In the genomic region with DNA sequence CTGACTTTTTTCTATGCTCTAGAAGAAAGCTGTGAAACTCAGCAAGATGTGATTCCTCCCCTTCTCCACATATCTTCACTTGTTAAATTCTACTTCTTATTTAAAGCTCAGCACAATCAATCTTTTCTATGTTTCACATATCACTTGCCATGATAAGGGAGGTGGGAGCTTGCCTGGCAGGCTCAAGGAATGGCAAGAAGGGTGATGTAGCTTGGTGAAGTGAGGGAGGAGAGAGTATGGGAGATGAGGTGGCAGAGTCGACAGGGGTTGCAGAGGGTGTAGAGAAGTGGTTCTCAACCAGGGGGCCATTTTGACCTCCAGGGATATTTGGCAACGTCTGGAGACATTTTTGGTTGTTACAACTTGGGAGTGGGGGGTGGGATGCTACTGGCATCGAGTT, we compare ENCODE assay signal across 28 cellular contexts.
"Had no signal": no experiment of that assay in that cellular context is flagged by ENCODE, and none has a peak within 500 bp of the region (broad histone marks: within the 10 kb centered on the region; RNA-seq: fewer than 3 reads in every experiment).

No MANE protein-coding gene starts in this region.

- H3K27ac ChIP-seq: neural progenitor cell, ovary, parathyroid adenoma, psoas muscle, skin epidermis, spleen, suprapubic skin, testis, tibial artery, transverse colon, upper lobe of left lung, vagina had no signal

- H3K4me1 ChIP-seq: neural progenitor cell, parathyroid adenoma, psoas muscle, spleen, testis, transverse colon, upper lobe of left lung, vagina had no signal

- H3K4me3 ChIP-seq: neural progenitor cell, ovary, psoas muscle, skin epidermis, smooth muscle cell, spleen, suprapubic skin, testis, tibial artery, transverse colon, upper lobe of left lung, vagina had no signal

- H3K27me3 ChIP-seq: neural progenitor cell, ovary, suprapubic skin, testis, transverse colon, upper lobe of left lung, vagina had no signal

- H3K36me3 ChIP-seq: neural progenitor cell, ovary, spleen, suprapubic skin, tibial artery, transverse colon, upper lobe of left lung, vagina had no signal

- H3K9me3 ChIP-seq: ovary, psoas muscle, spleen, suprapubic skin, testis, tibial artery, transverse colon, upper lobe of left lung, vagina had no signal

- ATAC-seq: natural killer cell; psoas muscle; right cardiac atrium; sciatic nerve; stimulated activated memory B cell treated with anti-CD40 and anti-IgM and Interleukin-4, amounts not matched to agents 10 μg/mL and 1 μg/mL and 100 μg/mL, for 72 hours; stimulated activated naive CD8-positive, alpha-beta T cell treated with anti-CD3 and anti-CD28 coated beads, Interleukin-15, amount 100 ng/mL, for 72 hours; stimulated activated naive CD8-positive, alpha-beta T cell treated with anti-CD3 and anti-CD28 coated beads, Interleukin-15, Interleukin-2, amounts not matched to agents 100 U/mL and 50 U/mL, for 24 hours had no signal

- DNase-seq: natural killer cell; occipital lobe; ovary; posterior cingulate gyrus; psoas muscle; right cardiac atrium; spleen; stimulated activated CD4-positive, alpha-beta T cell treated with anti-CD3 and anti-CD28 coated beads, Interleukin-12 subunit alpha, Interleukin-12 subunit beta, amount 100 ng/mL, for 4 hours; stimulated activated CD4-positive, alpha-beta T cell treated with anti-CD3 and anti-CD28 coated beads, Interleukin-1b, Interleukin-23, amount 100 ng/mL, for 48 hours; stimulated activated CD4-positive, alpha-beta T cell treated with anti-CD3 and anti-CD28 coated beads, Interleukin-4, amount 100 ng/mL, for 1 hour; stimulated activated CD4-positive, alpha-beta T cell treated with anti-CD3 and anti-CD28 coated beads, Interleukin-4, amount 100 ng/mL, for 4 hours; stimulated activated CD8-positive, alpha-beta memory T cell treated with anti-CD3 and anti-CD28 coated beads, Interleukin-4, amount 100 ng/mL, for 48 hours; stimulated activated naive CD4-positive, alpha-beta T cell; stimulated activated naive CD8-positive, alpha-beta T cell treated with anti-CD3 and anti-CD28 coated beads, Interleukin-15, amount 100 ng/mL, for 72 hours; stimulated activated naive CD8-positive, alpha-beta T cell treated with anti-CD3 and anti-CD28 coated beads, Interleukin-15, Interleukin-2, amounts not matched to agents 100 U/mL and 50 U/mL, for 24 hours; substantia nigra; testis; tibial artery; transverse colon; upper lobe of left lung had no signal
